Comparison of ENCODE assay signal across 29 cellular contexts in the genomic region with DNA sequence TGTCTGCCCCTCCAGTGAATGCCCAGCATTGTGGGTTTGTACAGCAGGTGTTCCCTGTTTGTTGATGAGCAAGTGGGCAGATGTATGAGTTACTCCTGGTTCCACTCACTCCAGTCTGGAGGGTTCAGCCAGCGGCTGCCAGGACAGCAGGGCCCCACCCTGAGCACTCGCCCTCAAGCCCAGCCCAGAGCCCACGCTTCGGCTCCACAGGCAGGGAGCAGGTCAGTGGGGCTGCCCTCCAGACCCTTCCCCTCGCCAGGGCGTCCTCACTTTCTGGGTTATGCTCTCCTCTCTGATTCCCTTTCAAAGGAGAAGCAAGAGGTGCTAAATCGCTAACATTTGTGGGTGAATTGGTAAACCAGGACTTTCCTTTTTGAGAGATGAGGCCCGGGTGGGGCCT. TPM values are rescaled to one million over a fixed set of nuclear protein-coding genes. Genes with fewer than 3 reads are reported as not detected.
"Had no signal": no experiment of that assay in that cellular context is flagged by ENCODE, and none has a peak within 500 bp of the region (broad histone marks: within the 10 kb centered on the region; RNA-seq: fewer than 3 reads in every experiment).

No MANE protein-coding gene starts in this region.

- H3K4me3 Mint-ChIP-seq: activated CD4-positive, alpha-beta T cell treated with anti-CD3 and anti-CD28 coated beads for 36 hours; activated CD4-positive, alpha-beta T cell treated with anti-CD3 and anti-CD28 coated beads, Interleukin-2, amount 10 ng/mL, durations not matched to agents 7 days and 5 days; activated CD8-positive, alpha-beta T cell treated with anti-CD3 and anti-CD28 coated beads, Interleukin-2, amount 10 ng/mL, durations not matched to agents 7 days and 5 days; activated naive CD4-positive, alpha-beta T cell treated with anti-CD3 and anti-CD28 coated beads for 36 hours; activated T-cell treated with anti-CD3 and anti-CD28 coated beads, Interleukin-2, amount 50 U/mL, for 24 hours; activated T-helper 1 cell treated with anti-CD3 and anti-CD28 coated beads, Interleukin-12 subunit alpha, Interleukin-12 subunit beta, Interleukin-2, Interleukin-4 antibody, amounts not matched to agents 30 ng/mL and 10 ng/mL and 1 ng/mL, durations not matched to agents 14 hours and 24 hours and 36 hours; WTC11 had no signal

- H3K4me1 Mint-ChIP-seq: activated CD4-positive, alpha-beta T cell treated with anti-CD3 and anti-CD28 coated beads for 36 hours; WTC11 had no signal

- ATAC-seq: activated CD4-positive, alpha-beta T cell treated with anti-CD3 and anti-CD28 coated beads for 36 hours; activated CD4-positive, CD25-positive, alpha-beta regulatory T cell treated with anti-CD3 and anti-CD28 coated beads, Interleukin-2, amount 50 U/mL, for 24 hours; activated CD8-positive, alpha-beta T cell treated with anti-CD3 and anti-CD28 coated beads, Interleukin-2, amount 10 ng/mL, durations not matched to agents 7 days and 5 days; activated naive CD4-positive, alpha-beta T cell treated with anti-CD3 and anti-CD28 coated beads, Interleukin-2, amount 50 U/mL, for 72 hours; body of pancreas; PC-3; WTC11 had no signal

- H3K27ac Mint-ChIP-seq: activated CD4-positive, alpha-beta T cell treated with anti-CD3 and anti-CD28 coated beads for 36 hours; activated CD4-positive, alpha-beta T cell treated with anti-CD3 and anti-CD28 coated beads, Interleukin-2, amount 10 ng/mL, durations not matched to agents 7 days and 5 days; activated CD8-positive, alpha-beta T cell treated with anti-CD3 and anti-CD28 coated beads, Interleukin-2, amount 10 ng/mL, durations not matched to agents 7 days and 5 days; activated naive CD4-positive, alpha-beta T cell treated with anti-CD3 and anti-CD28 coated beads for 36 hours; activated naive CD4-positive, alpha-beta T cell treated with anti-CD3 and anti-CD28 coated beads, Interleukin-2, amount 50 U/mL, for 72 hours; activated T-cell treated with anti-CD3 and anti-CD28 coated beads, Interleukin-2, amount 50 U/mL, for 24 hours; activated T-helper 1 cell treated with anti-CD3 and anti-CD28 coated beads, Interleukin-12 subunit alpha, Interleukin-12 subunit beta, Interleukin-2, Interleukin-4 antibody, amounts not matched to agents 30 ng/mL and 10 ng/mL and 1 ng/mL, durations not matched to agents 14 hours and 24 hours and 36 hours; WTC11 had no signal

- H3K36me3 Mint-ChIP-seq: activated naive CD4-positive, alpha-beta T cell treated with anti-CD3 and anti-CD28 coated beads, Interleukin-2, amount 50 U/mL, for 72 hours; WTC11 had no signal

- H3K9me3 Mint-ChIP-seq: activated CD4-positive, alpha-beta T cell treated with anti-CD3 and anti-CD28 coated beads, Interleukin-2, amount 10 ng/mL, durations not matched to agents 7 days and 5 days; activated naive CD4-positive, alpha-beta T cell treated with anti-CD3 and anti-CD28 coated beads for 36 hours; activated naive CD4-positive, alpha-beta T cell treated with anti-CD3 and anti-CD28 coated beads, Interleukin-2, amount 50 U/mL, for 72 hours; activated T-cell treated with anti-CD3 and anti-CD28 coated beads, Interleukin-2, amount 50 U/mL, for 24 hours; activated T-helper 1 cell treated with anti-CD3 and anti-CD28 coated beads, Interleukin-12 subunit alpha, Interleukin-12 subunit beta, Interleukin-2, Interleukin-4 antibody, amounts not matched to agents 30 ng/mL and 10 ng/mL and 1 ng/mL, durations not matched to agents 14 hours and 24 hours and 36 hours; WTC11 had no signal

- DNase-seq: activated CD4-positive, alpha-beta T cell treated with anti-CD3 and anti-CD28 coated beads for 36 hours; activated CD4-positive, alpha-beta T cell treated with anti-CD3 and anti-CD28 coated beads, Interleukin-2, amount 10 ng/mL, durations not matched to agents 7 days and 5 days; activated CD4-positive, alpha-beta T cell treated with anti-CD3 and anti-CD28 coated beads, Interleukin-2, amount 50 U/mL, for 48 hours; activated CD8-positive, alpha-beta T cell treated with anti-CD3 and anti-CD28 coated beads, Interleukin-2, amount 10 ng/mL, durations not matched to agents 7 days and 5 days; activated gamma-delta T cell treated with Interleukin-2 at 50 U/mL for 16 hours; activated naive CD4-positive, alpha-beta T cell treated with anti-CD3 and anti-CD28 coated beads for 36 hours; activated T-cell treated with anti-CD3 and anti-CD28 coated beads, Interleukin-2, amount 50 U/mL, for 24 hours; adrenal gland; body of pancreas; KG1; MM.1S; MV-4-11; NCI-H1092; NCI-H1436 treated with DMSO at 0.1 percent for 48 hours; NCI-H1694 treated with DMSO at 0.1 percent for 48 hours; NCI-H2029; NCI-H2107; NCI-H2171; NCI-H510A; NCI-H526; NCI-H748 treated with DMSO at 0.1 percent for 48 hours; NK-92 treated with Interleukin-12 subunit alpha and Interleukin-12 subunit beta, amount 100 ng/mL, for 24 hours; PC-3; Right ventricle myocardium superior had no signal

RNA-seq across cellular contexts. Expression of a gene that starts 4.8 kb away (rescaled TPM):
- total RNA-seq: activated CD4-positive, alpha-beta T cell treated with anti-CD3 and anti-CD28 coated beads, Interleukin-2, amount 10 ng/mL, durations not matched to agents 7 days and 5 days; activated CD8-positive, alpha-beta T cell treated with anti-CD3 and anti-CD28 coated beads, Interleukin-2, amount 10 ng/mL, durations not matched to agents 7 days and 5 days; LHCN-M2; PC-3 had no signal
